In the genomic region with DNA sequence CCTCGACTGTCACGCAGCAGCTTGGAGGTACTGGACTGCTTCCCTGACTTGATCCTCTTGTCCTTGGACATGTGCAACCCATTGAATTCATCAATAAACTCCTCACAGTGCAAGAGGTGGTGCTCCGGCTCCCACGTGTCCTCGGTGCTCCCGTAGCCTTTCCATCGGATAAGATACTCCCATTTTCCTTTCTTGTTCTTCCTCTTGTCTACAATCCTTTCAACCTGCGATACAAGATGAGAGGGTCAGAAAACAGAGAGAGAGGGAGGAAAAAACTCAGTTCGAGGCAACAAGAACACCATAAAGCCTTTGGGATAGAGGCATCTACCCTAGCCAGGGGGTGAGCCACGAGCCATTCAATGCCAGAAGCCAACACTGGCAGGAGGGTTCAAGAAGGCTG, we compare ENCODE assay signal across 27 cellular contexts.
"Had no signal": no experiment of that assay in that cellular context is flagged by ENCODE, and none has a peak within 500 bp of the region (broad histone marks: within the 10 kb centered on the region; RNA-seq: fewer than 3 reads in every experiment).

No MANE protein-coding gene starts in this region.

- H3K4me1 ChIP-seq: stomach, suprapubic skin, testis, thyroid gland, tibial artery, tibial nerve, transverse colon, upper lobe of left lung, upper lobe of right lung, uterus, vagina had no signal

- H3K36me3 Mint-ChIP-seq: stimulated activated effector memory CD8-positive, alpha-beta T cell treated with anti-CD3 and anti-CD28 coated beads, Interleukin-12 subunit alpha, Interleukin-12 subunit beta, amount 100 ng/mL, for 72 hours; stimulated activated naive B cell treated with anti-CD40 and anti-IgM and Interleukin-4, amounts not matched to agents 10 μg/mL and 1 μg/mL and 100 μg/mL, for 72 hours; type B pancreatic cell had no signal

- H3K36me3 ChIP-seq: suprapubic skin, thoracic aorta, thyroid gland, tibial nerve, transverse colon, upper lobe of left lung, upper lobe of right lung, uterus had no signal

- H3K27me3 ChIP-seq: stomach, suprapubic skin, testis, thyroid gland, tibial artery, tibial nerve, transverse colon, upper lobe of left lung, upper lobe of right lung, uterus, vagina had no signal

- H3K9me3 ChIP-seq: stomach, suprapubic skin, testis, thoracic aorta, thyroid gland, tibial artery, tibial nerve, transverse colon, upper lobe of left lung, upper lobe of right lung, uterus, vagina had no signal

- H3K4me3 Mint-ChIP-seq: stimulated activated effector memory CD8-positive, alpha-beta T cell treated with anti-CD3 and anti-CD28 coated beads, Interleukin-12 subunit alpha, Interleukin-12 subunit beta, amount 100 ng/mL, for 72 hours; stimulated activated memory B cell treated with anti-CD40 and anti-IgM and Interleukin-4, amounts not matched to agents 10 μg/mL and 1 μg/mL and 100 μg/mL, for 72 hours; stimulated activated naive B cell treated with anti-CD40 and anti-IgM and Interleukin-4, amounts not matched to agents 10 μg/mL and 1 μg/mL and 100 μg/mL, for 72 hours; stimulated activated naive CD8-positive, alpha-beta T cell treated with anti-CD3 and anti-CD28 coated beads, Interleukin-15, amount 100 ng/mL, for 72 hours; stimulated activated naive CD8-positive, alpha-beta T cell treated with anti-CD3 and anti-CD28 coated beads, Interleukin-15, Interleukin-2, amounts not matched to agents 100 ng/mL and 50 ng/mL, for 24 hours; type B pancreatic cell had no signal

- H3K27me3 Mint-ChIP-seq: stimulated activated memory B cell treated with anti-CD40 and anti-IgM and Interleukin-4, amounts not matched to agents 10 μg/mL and 1 μg/mL and 100 μg/mL, for 72 hours; stimulated activated naive CD8-positive, alpha-beta T cell treated with anti-CD3 and anti-CD28 coated beads, Interleukin-15, amount 100 ng/mL, for 72 hours had no signal

- H3K9me3 Mint-ChIP-seq: stimulated activated effector memory CD8-positive, alpha-beta T cell treated with anti-CD3 and anti-CD28 coated beads, Interleukin-12 subunit alpha, Interleukin-12 subunit beta, amount 100 ng/mL, for 72 hours; stimulated activated naive B cell treated with anti-CD40 and anti-IgM and Interleukin-4, amounts not matched to agents 10 μg/mL and 1 μg/mL and 100 μg/mL, for 72 hours; stimulated activated naive CD8-positive, alpha-beta T cell treated with anti-CD3 and anti-CD28 coated beads, Interleukin-15, Interleukin-2, amounts not matched to agents 100 ng/mL and 50 ng/mL, for 24 hours had no signal

- H3K27ac Mint-ChIP-seq: stimulated activated effector memory CD8-positive, alpha-beta T cell treated with anti-CD3 and anti-CD28 coated beads, Interleukin-12 subunit alpha, Interleukin-12 subunit beta, amount 100 ng/mL, for 72 hours; stimulated activated memory B cell treated with anti-CD40 and anti-IgM and Interleukin-4, amounts not matched to agents 10 μg/mL and 1 μg/mL and 100 μg/mL, for 72 hours; stimulated activated naive B cell treated with anti-CD40 and anti-IgM and Interleukin-4, amounts not matched to agents 10 μg/mL and 1 μg/mL and 100 μg/mL, for 72 hours; stimulated activated naive CD8-positive, alpha-beta T cell treated with anti-CD3 and anti-CD28 coated beads, Interleukin-15, amount 100 ng/mL, for 72 hours; stimulated activated naive CD8-positive, alpha-beta T cell treated with anti-CD3 and anti-CD28 coated beads, Interleukin-15, Interleukin-2, amounts not matched to agents 100 ng/mL and 50 ng/mL, for 24 hours; type B pancreatic cell had no signal

- H3K27ac ChIP-seq: stomach, suprapubic skin, testis, thoracic aorta, thyroid gland, tibial artery, tibial nerve, transverse colon, upper lobe of left lung, upper lobe of right lung, uterus, vagina had no signal

- H3K4me3 ChIP-seq: stomach, suprapubic skin, testis, thoracic aorta, thyroid gland, tibial artery, tibial nerve, transverse colon, upper lobe of left lung, upper lobe of right lung, uterus, vagina had no signal

- DNase-seq: stimulated activated CD4-positive, alpha-beta T cell treated with anti-CD3 and anti-CD28 coated beads, Interleukin-2, amount 100 ng/mL, for 48 hours; stimulated activated CD4-positive, alpha-beta T cell treated with anti-CD3 and anti-CD28 coated beads, Interleukin-4, amount 100 ng/mL, for 1 hour; stimulated activated CD4-positive, alpha-beta T cell treated with anti-CD3 and anti-CD28 coated beads, Interleukin-4, amount 100 ng/mL, for 24 hours; stimulated activated CD8-positive, alpha-beta memory T cell treated with anti-CD3 and anti-CD28 coated beads, Interleukin-4, amount 100 ng/mL, for 48 hours; stimulated activated naive B cell treated with anti-CD40 and anti-IgM and Interleukin-4, amounts not matched to agents 10 μg/mL and 1 μg/mL and 100 μg/mL, for 72 hours; stimulated activated naive CD4-positive, alpha-beta T cell; stimulated activated naive CD4-positive, alpha-beta T cell treated with Interleukin-2 at 50 U/mL for 16 hours; stimulated activated naive CD8-positive, alpha-beta T cell treated with anti-CD3 and anti-CD28 coated beads, Interleukin-15, amount 100 ng/mL, for 72 hours; stimulated activated naive CD8-positive, alpha-beta T cell treated with anti-CD3 and anti-CD28 coated beads, Interleukin-15, Interleukin-2, amounts not matched to agents 100 U/mL and 50 U/mL, for 24 hours; stomach; substantia nigra; testis; thyroid gland; tibial artery; transverse colon; trophoblast cell; upper lobe of left lung; upper lobe of right lung; uterus had no signal

- ATAC-seq: stimulated activated effector memory CD8-positive, alpha-beta T cell treated with anti-CD3 and anti-CD28 coated beads, Interleukin-12 subunit alpha, Interleukin-12 subunit beta, amount 100 ng/mL, for 72 hours; stimulated activated memory B cell treated with anti-CD40 and anti-IgM and Interleukin-4, amounts not matched to agents 10 μg/mL and 1 μg/mL and 100 μg/mL, for 72 hours; stimulated activated naive B cell treated with anti-CD40 and anti-IgM and Interleukin-4, amounts not matched to agents 10 μg/mL and 1 μg/mL and 100 μg/mL, for 72 hours; stimulated activated naive CD8-positive, alpha-beta T cell treated with anti-CD3 and anti-CD28 coated beads, Interleukin-15, amount 100 ng/mL, for 72 hours; stimulated activated naive CD8-positive, alpha-beta T cell treated with anti-CD3 and anti-CD28 coated beads, Interleukin-15, Interleukin-2, amounts not matched to agents 100 U/mL and 50 U/mL, for 24 hours had no signal
